In genomic region chr12:95117178-95117599, GRCh38 we compare ENCODE assay signal across 8 cellular contexts. TPM values are rescaled to one million over a fixed set of nuclear protein-coding genes. Genes with fewer than 3 reads are reported as not detected.
A peak's percentile ranks its signal among the peaks of the same experiment; 100 is the strongest.
DNase-seq lines count a peak whose midpoint lies in the region; ATAC-seq and TF ChIP-seq lines count a peak whose summit lies in the region.

No MANE protein-coding gene starts in this region.

- peak; percentile 89 for TF ChIP-seq CTCF in mesothelial cell of epicardium (IDR thresholded peaks at IDR 0.05; ENCODE audit: unreplicated experiment)

- no peaks in the 10 kb centered on the region for H3K36me3 Mint-ChIP-seq in effector memory CD8-positive, alpha-beta T cell (ENCODE audit: insufficient read depth)
- H3K36me3 Mint-ChIP-seq in mesothelial cell of epicardium = peaks cover 7% of the 10 kb centered on the region

- no peak overlapping the region for H3K4me3 Mint-ChIP-seq in effector memory CD8-positive, alpha-beta T cell
- no peak overlapping the region for H3K4me3 Mint-ChIP-seq in mesothelial cell of epicardium

- no peaks in the 10 kb centered on the region for H3K27me3 Mint-ChIP-seq in effector memory CD8-positive, alpha-beta T cell
- H3K27me3 Mint-ChIP-seq in mesothelial cell of epicardium (ENCODE audit: low read depth) = no peaks in the 10 kb centered on the region

- DNase-seq in Ammon's horn (ENCODE audit: low spot score) = peak; percentile 83
- DNase-seq in NCI-H69 (lab: John Stamatoyannopoulos, UW) = peak; percentile 82
- peak; percentile 52 to 54 for DNase-seq in activated CD4-positive, alpha-beta T cell treated with anti-CD3 and anti-CD28 coated beads, Interleukin-2, amount 50 U/mL, for 4 hours
- peak; percentile 57 to 61 (median 58) for DNase-seq in effector memory CD8-positive, alpha-beta T cell
- DNase-seq in mesothelial cell of epicardium (ENCODE audit: low spot score in 2 of 2, unreplicated experiment in 2 of 2) = peak; percentile 25 to 54
- peak; percentile 1 to 28 for DNase-seq in stimulated activated CD8-positive, alpha-beta memory T cell treated with anti-CD3 and anti-CD28 coated beads, Interleukin-7, amount 100 ng/mL, for 1 hour (ENCODE audit: low read depth in 2 of 2)

- ATAC-seq in GM18907 (IDR thresholded peaks at IDR 0.05; ENCODE audit: unreplicated experiment) (peak; percentile 79), HG03460 (IDR thresholded peaks at IDR 0.05; ENCODE audit: unreplicated experiment) (peak; percentile 48)
- ATAC-seq in effector memory CD8-positive, alpha-beta T cell (replicated peaks) = peak; percentile 78

- H3K4me1 Mint-ChIP-seq in effector memory CD8-positive, alpha-beta T cell (ENCODE audit: low read depth in 2 of 2) = no peaks in the 10 kb centered on the region
- H3K4me1 Mint-ChIP-seq in mesothelial cell of epicardium = peaks cover 18% of the 10 kb centered on the region

- no peak overlapping the region for H3K27ac Mint-ChIP-seq in effector memory CD8-positive, alpha-beta T cell
- no peak overlapping the region for H3K27ac Mint-ChIP-seq in mesothelial cell of epicardium

- H3K9me3 Mint-ChIP-seq in effector memory CD8-positive, alpha-beta T cell = no peaks in the 10 kb centered on the region
- H3K9me3 Mint-ChIP-seq in mesothelial cell of epicardium = no peaks in the 10 kb centered on the region

RNA-seq across cellular contexts. Expression of gene NR2C1, which starts 43.8 kb away (rescaled TPM):
- total RNA-seq in mesothelial cell of epicardium = 51.9 to 53.9 TPM (median 52.4 TPM) in 3 replicates

Comparison
In these comparisons a context has a peak if more than half of its experiments do, and no peak if none do; other contexts are left out.
1. Peak in every context shown above with its lines: DNase-seq and ATAC-seq.
2. DNase-seq: peak in every context shown above with its lines; median percentile 83 in Ammon's horn; 82 in NCI-H69; 58 in effector memory CD8-positive, alpha-beta T cell; 53 in activated CD4-positive, alpha-beta T cell treated with anti-CD3 and anti-CD28 coated beads, Interleukin-2, amount 50 U/mL, for 4 hours; 40 in mesothelial cell of epicardium; 14 in stimulated activated CD8-positive, alpha-beta memory T cell treated with anti-CD3 and anti-CD28 coated beads, Interleukin-7, amount 100 ng/mL, for 1 hour.